Comparison of ENCODE assay signal across 33 cellular contexts in the genomic region with DNA sequence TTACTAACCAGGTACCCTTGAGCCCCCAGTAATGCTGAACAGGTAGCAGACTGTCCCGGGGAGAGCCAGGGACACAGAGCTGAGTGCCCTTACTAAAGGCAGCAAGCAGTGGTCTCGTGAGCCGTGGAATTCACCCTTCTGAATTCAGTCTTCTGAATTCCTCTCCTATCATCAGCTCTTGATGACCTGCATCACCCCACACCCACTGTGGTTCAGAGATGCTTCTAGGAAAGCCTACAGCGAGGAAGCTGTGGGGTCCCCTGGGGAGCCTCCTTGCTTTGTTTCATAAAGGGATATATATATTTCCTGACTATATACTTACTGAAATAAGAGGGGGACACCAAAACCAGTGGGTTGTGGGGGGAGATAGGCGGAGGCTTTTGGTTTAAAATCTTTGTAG. TPM values are rescaled to one million over a fixed set of nuclear protein-coding genes. Genes with fewer than 3 reads are reported as not detected.
"Had no signal": no experiment of that assay in that cellular context is flagged by ENCODE, and none has a peak within 500 bp of the region (broad histone marks: within the 10 kb centered on the region; RNA-seq: fewer than 3 reads in every experiment).

No MANE protein-coding gene starts in this region.

- H3K36me3 ChIP-seq: ascending aorta, Peyer's patch, SJSA1 had no signal

- DNase-seq: activated B cell treated with CpG ODN at 0.5 μM for 24 hours; activated CD4-positive, alpha-beta T cell treated with anti-CD3 and anti-CD28 coated beads, Interleukin-2, amount 10 ng/mL, durations not matched to agents 24 days and 14 days; activated CD4-positive, alpha-beta T cell treated with anti-CD3 and anti-CD28 coated beads, Interleukin-2, amount 50 U/mL, for 4 hours; activated CD8-positive, alpha-beta T cell treated with anti-CD3 and anti-CD28 coated beads for 36 hours; activated gamma-delta T cell; activated naive CD4-positive, alpha-beta T cell treated with Interleukin-2 at 50 U/mL for 16 hours; activated naive CD8-positive, alpha-beta T cell treated with anti-CD3 and anti-CD28 coated beads, Interleukin-2, amount 10 ng/mL, durations not matched to agents 7 days and 5 days; activated T-cell treated with anti-CD3 and anti-CD28 coated beads, Interleukin-2, amount 50 U/mL, for 24 hours; amygdala; MM.1S; MV-4-11; NCI-H1092; NCI-H1436 treated with DMSO at 0.1 percent for 48 hours; NCI-H1694 treated with DMSO at 0.1 percent for 48 hours; NCI-H2029; NCI-H510A; NCI-H526; NCI-H748 treated with DMSO at 0.1 percent for 48 hours; NK-92 treated with Interleukin-12 subunit alpha and Interleukin-12 subunit beta, amount 100 ng/mL, for 24 hours; PC-3; Peyer's patch; RPMI8226; SHP77 treated with DMSO at 0.1 percent for 48 hours; T-helper 1 cell; T-helper 2 cell; T-helper 9 cell had no signal

- H3K36me3 Mint-ChIP-seq: activated naive CD4-positive, alpha-beta T cell treated with anti-CD3 and anti-CD28 coated beads, Interleukin-2, amount 50 U/mL, for 24 hours; activated naive CD8-positive, alpha-beta T cell treated with anti-CD3 and anti-CD28 coated beads, Interleukin-2, amount 10 ng/mL, durations not matched to agents 7 days and 5 days had no signal

- H3K4me3 ChIP-seq: ascending aorta, Peyer's patch, SJSA1 had no signal

- H3K27ac Mint-ChIP-seq: activated B cell treated with CpG ODN at 0.5 μM for 24 hours; activated CD4-positive, alpha-beta T cell treated with anti-CD3 and anti-CD28 coated beads, Interleukin-2, amount 10 ng/mL, durations not matched to agents 24 days and 14 days; activated CD8-positive, alpha-beta T cell treated with anti-CD3 and anti-CD28 coated beads for 36 hours; activated naive CD4-positive, alpha-beta T cell treated with anti-CD3 and anti-CD28 coated beads, Interleukin-2, amount 50 U/mL, for 24 hours; activated naive CD8-positive, alpha-beta T cell treated with anti-CD3 and anti-CD28 coated beads, Interleukin-2, amount 10 ng/mL, durations not matched to agents 7 days and 5 days; activated T-cell treated with anti-CD3 and anti-CD28 coated beads, Interleukin-2, amount 50 U/mL, for 24 hours; activated T-helper 2 cell treated with anti-CD3 and anti-CD28 coated beads, Interferon-gamma antibody, Interleukin-2, Interleukin-4, amounts not matched to agents 10 μg/mL and 5 μg/mL and 100 μg/mL, durations not matched to agents 14 hours and 24 hours and 36 hours had no signal

- H3K27me3 Mint-ChIP-seq: activated B cell treated with CpG ODN at 0.5 μM for 24 hours; activated naive CD8-positive, alpha-beta T cell treated with anti-CD3 and anti-CD28 coated beads, Interleukin-2, amount 10 ng/mL, durations not matched to agents 7 days and 5 days had no signal

- H3K27me3 ChIP-seq: ascending aorta, Peyer's patch, SJSA1 had no signal

- H3K4me1 Mint-ChIP-seq: activated B cell treated with CpG ODN at 0.5 μM for 24 hours; activated CD4-positive, alpha-beta T cell treated with anti-CD3 and anti-CD28 coated beads, Interleukin-2, amount 10 ng/mL, durations not matched to agents 24 days and 14 days; activated naive CD4-positive, alpha-beta T cell treated with anti-CD3 and anti-CD28 coated beads, Interleukin-2, amount 50 U/mL, for 24 hours; activated naive CD8-positive, alpha-beta T cell treated with anti-CD3 and anti-CD28 coated beads, Interleukin-2, amount 10 ng/mL, durations not matched to agents 7 days and 5 days had no signal

- H3K4me3 Mint-ChIP-seq: activated B cell treated with CpG ODN at 0.5 μM for 24 hours; activated CD4-positive, alpha-beta T cell treated with anti-CD3 and anti-CD28 coated beads, Interleukin-2, amount 10 ng/mL, durations not matched to agents 24 days and 14 days; activated CD8-positive, alpha-beta T cell treated with anti-CD3 and anti-CD28 coated beads for 36 hours; activated naive CD4-positive, alpha-beta T cell treated with anti-CD3 and anti-CD28 coated beads, Interleukin-2, amount 50 U/mL, for 24 hours; activated naive CD8-positive, alpha-beta T cell treated with anti-CD3 and anti-CD28 coated beads, Interleukin-2, amount 10 ng/mL, durations not matched to agents 7 days and 5 days; activated T-cell treated with anti-CD3 and anti-CD28 coated beads, Interleukin-2, amount 50 U/mL, for 24 hours had no signal

- ATAC-seq: activated CD8-positive, alpha-beta T cell treated with anti-CD3 and anti-CD28 coated beads for 36 hours; PC-3; SK-N-SH treated with all-trans-retinoic acid at 6 μM for 48 hours had no signal

- H3K9me3 Mint-ChIP-seq: activated CD4-positive, alpha-beta T cell treated with anti-CD3 and anti-CD28 coated beads, Interleukin-2, amount 10 ng/mL, durations not matched to agents 24 days and 14 days; activated CD8-positive, alpha-beta T cell treated with anti-CD3 and anti-CD28 coated beads for 36 hours; activated naive CD4-positive, alpha-beta T cell treated with anti-CD3 and anti-CD28 coated beads, Interleukin-2, amount 50 U/mL, for 24 hours; activated naive CD8-positive, alpha-beta T cell treated with anti-CD3 and anti-CD28 coated beads, Interleukin-2, amount 10 ng/mL, durations not matched to agents 7 days and 5 days; activated T-helper 2 cell treated with anti-CD3 and anti-CD28 coated beads, Interferon-gamma antibody, Interleukin-2, Interleukin-4, amounts not matched to agents 10 μg/mL and 5 μg/mL and 100 μg/mL, durations not matched to agents 14 hours and 24 hours and 36 hours had no signal

RNA-seq across cellular contexts. Expression of gene SPATA19, which starts 2.6 kb away (rescaled TPM):
- total RNA-seq: activated B cell treated with CpG ODN at 0.5 μM for 24 hours; activated CD4-positive, alpha-beta T cell treated with anti-CD3 and anti-CD28 coated beads, Interleukin-2, amount 10 ng/mL, durations not matched to agents 24 days and 14 days; activated CD8-positive, alpha-beta T cell treated with anti-CD3 and anti-CD28 coated beads for 36 hours; activated naive CD8-positive, alpha-beta T cell treated with anti-CD3 and anti-CD28 coated beads, Interleukin-2, amount 10 ng/mL, durations not matched to agents 7 days and 5 days; activated T-helper 2 cell treated with anti-CD3 and anti-CD28 coated beads, Interferon-gamma antibody, Interleukin-2, Interleukin-4, amounts not matched to agents 10 μg/mL and 5 μg/mL and 100 μg/mL, durations not matched to agents 14 hours and 24 hours and 36 hours; ascending aorta; cardiac septum; LHCN-M2; PC-3; Peyer's patch; SJSA1 had no signal
